In genomic region chr10:50310560-50311174, GRCh38 we compare ENCODE assay signal across 10 cellular contexts. TPM values are rescaled to one million over a fixed set of nuclear protein-coding genes. Genes with fewer than 3 reads are reported as not detected.
A peak's percentile ranks its signal among the peaks of the same experiment; 100 is the strongest.
DNase-seq lines count a peak whose midpoint lies in the region; FAIRE-seq and TF ChIP-seq lines count a peak whose summit lies in the region.
"Had no signal": no experiment of that assay in that cellular context is flagged by ENCODE, and none has a peak within 500 bp of the region (broad histone marks: within the 10 kb centered on the region; RNA-seq: fewer than 3 reads in every experiment).

No MANE protein-coding gene starts in this region.

- DNase-seq in NCI-H2227 (lab: John Stamatoyannopoulos, UW; ENCODE audit: unreplicated experiment), result peak; percentile 1
- DNase-seq in NCI-H2227 treated with DMSO at 0.1 percent for 48 hours (lab: John Stamatoyannopoulos, UW), result no peak
- DNase-seq in HFF-Myc (ENCODE audit: extremely low read depth, low read depth), result no peak
- DNase-seq in RCC 7860 (ENCODE audit: low spot score), result no peak
- DNase-seq in fibroblast of the aortic adventitia (ENCODE audit: low read depth), result no peak
- DNase-seq in type B pancreatic cell (ENCODE audit: extremely low spot score, unreplicated experiment), result no peak
- no peak for DNase-seq in caudate nucleus (lab: John Stamatoyannopoulos, UW)
- no peak for DNase-seq in prostate gland (ENCODE audit: low spot score)
- DNase-seq: psoas muscle had no signal

- peak; percentile 57 for TF ChIP-seq CTCF in HFF-Myc (IDR thresholded peaks at IDR 0.05; ENCODE audit: low read depth, low read length, missing control alignments)
- peak; percentile 52 for TF ChIP-seq CTCF in fibroblast of the aortic adventitia (IDR thresholded peaks at IDR 0.05; ENCODE audit: insufficient read depth, low read length)
- peak; percentile 65 for TF ChIP-seq CTCF in type B pancreatic cell (conservative IDR thresholded peaks at IDR 0.05)
- no peak for TF ChIP-seq CTCF in prostate gland (IDR thresholded peaks at IDR 0.05)

- no peaks in the 10 kb centered on the region for H3K4me1 Mint-ChIP-seq in type B pancreatic cell (ENCODE audit: unreplicated experiment)

- intact Hi-C loops in prostate gland (cut with DNase I), result no loop called here

- H3K4me3 ChIP-seq in HFF-Myc (replicated peaks; ENCODE audit: low read depth, low read length), result no peak overlapping the region
- H3K4me3 ChIP-seq in fibroblast of the aortic adventitia (ENCODE audit: low read depth, low read length), result no peak overlapping the region
- no peak overlapping the region for H3K4me3 ChIP-seq in prostate gland
- H3K4me3 ChIP-seq: BLaER1, psoas muscle had no signal

- no peak for TF ChIP-seq POLR2A in prostate gland (IDR thresholded peaks at IDR 0.05)

- no peaks in the 10 kb centered on the region for H3K27me3 Mint-ChIP-seq in type B pancreatic cell

- H3K36me3 ChIP-seq in prostate gland, result no peaks in the 10 kb centered on the region

- WGBS in prostate gland, result 81% methylated on average over 4 of the region's 4 CpGs

- H3K36me3 Mint-ChIP-seq in type B pancreatic cell, result peaks cover 17% of the 10 kb centered on the region

- FAIRE-seq in RCC 7860 (lab: Jason Lieb, UNC), result peak; percentile 8

- H3K9me3 Mint-ChIP-seq in type B pancreatic cell, result no peaks in the 10 kb centered on the region

- H3K9me3 ChIP-seq in prostate gland, result no peaks in the 10 kb centered on the region
- H3K9me3 ChIP-seq: psoas muscle had no signal

- H3K4me3 Mint-ChIP-seq in type B pancreatic cell, result no peak overlapping the region

- H3K27me3 ChIP-seq in prostate gland (replicated peaks; ENCODE audit: insufficient read depth), result no peaks in the 10 kb centered on the region
- H3K27me3 ChIP-seq: BLaER1 had no signal

- H3K27ac ChIP-seq in caudate nucleus (ENCODE audit: low read depth, low read length) (no peak overlapping the region), prostate gland (no peak overlapping the region)
- H3K27ac ChIP-seq: BLaER1, psoas muscle had no signal

- no peak overlapping the region for H3K27ac Mint-ChIP-seq in type B pancreatic cell

- H3K4me1 ChIP-seq in prostate gland (replicated peaks), result no peaks in the 10 kb centered on the region
- H3K4me1 ChIP-seq: psoas muscle had no signal

RNA-seq across cellular contexts. Expression of gene ASAH2, which starts 59.4 kb away (rescaled TPM):
- total RNA-seq in fibroblast of the aortic adventitia (ENCODE audit: low replicate concordance) (0.25 and 1.5 TPM in 2 replicates), type B pancreatic cell (ENCODE audit: low replicate concordance) (5.1 and 5.4 TPM in 2 replicates), prostate gland (1 to 10 TPM; 1.1 to 1.9 TPM)

Comparison
In these comparisons a context has a peak if more than half of its experiments do, and no peak if none do; other contexts are left out.
1. CTCF ChIP-seq: peak in HFF-Myc (single experiment), fibroblast of the aortic adventitia (single experiment) and type B pancreatic cell (single experiment); none in prostate gland (0 of 4).